In the genomic region with DNA sequence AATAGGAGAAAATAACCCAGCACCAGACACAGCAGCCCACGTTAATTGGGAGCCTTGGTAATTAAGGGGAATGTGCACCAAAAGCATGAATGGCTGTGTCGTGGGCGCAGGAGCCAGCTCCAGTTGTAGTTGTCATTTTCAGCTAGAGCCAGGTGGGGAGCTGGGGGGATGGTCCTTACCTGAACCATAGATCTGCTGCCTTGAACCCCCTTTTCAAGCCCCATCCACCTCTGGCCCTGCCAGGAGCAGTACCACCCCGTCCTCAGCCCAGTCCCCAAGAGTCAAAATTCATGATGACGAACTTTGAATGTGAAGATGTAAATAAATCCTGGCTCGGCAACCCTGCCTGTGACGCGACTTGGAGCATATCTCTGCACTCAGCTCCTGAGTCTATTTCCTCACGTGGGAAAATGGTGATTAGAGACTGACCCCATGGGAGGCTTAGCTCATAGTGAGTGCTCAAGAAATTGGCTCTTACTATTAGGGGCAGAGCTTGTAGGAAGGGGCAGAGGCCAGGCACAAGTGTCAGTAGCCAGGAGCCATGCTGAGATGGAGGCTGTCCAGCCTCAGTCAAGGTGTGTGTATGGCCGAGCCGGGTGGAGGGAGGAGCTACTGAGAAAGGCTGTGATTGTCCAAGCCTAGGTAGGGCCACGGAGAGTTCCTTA, we compare ENCODE assay signal across 9 cellular contexts. TPM values are rescaled to one million over a fixed set of nuclear protein-coding genes. Genes with fewer than 3 reads are reported as not detected.
DNase-seq lines count a peak whose midpoint lies in the region; ATAC-seq, FAIRE-seq and TF ChIP-seq lines count a peak whose summit lies in the region.
"Had no signal": no experiment of that assay in that cellular context is flagged by ENCODE, and none has a peak within 500 bp of the region (broad histone marks: within the 10 kb centered on the region; RNA-seq: fewer than 3 reads in every experiment).

No MANE protein-coding gene starts in this region.

- 24% methylated on average over 12 of the region's 12 CpGs for WGBS in hepatocyte (ENCODE audit: low lambda C conversion rate, missing lambda C conversion rate)

- H3K36me3 Mint-ChIP-seq in GM23338 (ENCODE audit: low read depth): no peaks in the 10 kb centered on the region

- DNase-seq in GM23338 (ENCODE audit: low spot score) (peak; percentile 50), hepatocyte (ENCODE audit: low spot score) (no peak), sciatic nerve (ENCODE audit: low spot score) (no peak), PC-3 (no peak), GM12892 (ENCODE audit: insufficient read length) (no peak)
- DNase-seq in activated effector memory CD4-positive, alpha-beta T cell treated with anti-CD3 and anti-CD28 coated beads, Interleukin-2, amount 50 U/mL, for 16 hours: no peak
- DNase-seq: activated CD4-positive, alpha-beta T cell treated with anti-CD3 and anti-CD28 coated beads for 4 hours had no signal

- BruUV-seq in PC-3 (replicated peaks; lab: Mats Ljungman, UMichigan): no TSS peak

- no peaks in the 10 kb centered on the region for H3K9me3 ChIP-seq in hepatocyte (ENCODE audit: low read depth)
- H3K9me3 ChIP-seq in PC-3 (ENCODE audit: low read length): no peaks in the 10 kb centered on the region

- POLR2A ChIA-PET in PC-3 (lab: Charles Lee; ENCODE audit: unreplicated experiment): no interaction called here

- no peak for FAIRE-seq in GM12892 (lab: Jason Lieb, UNC)

- no peak overlapping the region for H3K9ac ChIP-seq in PC-3 (ENCODE audit: low read length)

- no peak overlapping the region for H3K27ac Mint-ChIP-seq in GM23338

- H3K4me3 Mint-ChIP-seq in GM23338: peak overlapping the region; percentile 97

- H3K4me3 ChIP-seq in GM23338 (peak overlapping the region; percentile 91), hepatocyte (peak overlapping the region; percentile 28), PC-3 (ENCODE audit: low read length) (no peak overlapping the region)

- H3K27ac ChIP-seq in GM23338 (ENCODE audit: low read depth): no peak overlapping the region
- peak overlapping the region; percentile 19; the same call in 1 of the 2 replicates for H3K27ac ChIP-seq in VCaP
- no peak overlapping the region for H3K27ac ChIP-seq in hepatocyte
- H3K27ac ChIP-seq in PC-3 (ENCODE audit: low read length): no peak overlapping the region

- CTCF ChIA-PET in PC-3 (lab: Charles Lee): no interaction called here

- H2AFZ ChIP-seq in GM23338: peak overlapping the region; percentile 98
- H2AFZ ChIP-seq in hepatocyte: peak overlapping the region; percentile 71
- no peak overlapping the region for H2AFZ ChIP-seq in PC-3 (ENCODE audit: low read length)

- H3K27me3 ChIP-seq in GM23338 (ENCODE audit: insufficient read depth) (peaks cover 41% of the 10 kb centered on the region), hepatocyte (peaks cover 54% of the 10 kb centered on the region), PC-3 (ENCODE audit: low read length) (peaks cover 100% of the 10 kb centered on the region)

- H3K9me3 Mint-ChIP-seq in GM23338: no peaks in the 10 kb centered on the region

- no peaks in the 10 kb centered on the region for H3K36me3 ChIP-seq in GM23338 (ENCODE audit: insufficient read depth)
- no peaks in the 10 kb centered on the region for H3K36me3 ChIP-seq in hepatocyte (replicated peaks; ENCODE audit: insufficient read depth, low read depth)
- H3K36me3 ChIP-seq in PC-3 (ENCODE audit: low read depth, low read length): no peaks in the 10 kb centered on the region

- H3K9me2 ChIP-seq in GM23338 (ENCODE audit: insufficient read depth) (no peaks in the 10 kb centered on the region), hepatocyte (replicated peaks; ENCODE audit: insufficient read depth) (no peaks in the 10 kb centered on the region), PC-3 (replicated peaks; ENCODE audit: low read length) (no peaks in the 10 kb centered on the region)

- peaks cover 18% of the 10 kb centered on the region for H3K27me3 Mint-ChIP-seq in GM23338 (ENCODE audit: insufficient read depth, low read depth, poor library complexity)

- H3K4me1 Mint-ChIP-seq in GM23338: peaks cover 32% of the 10 kb centered on the region

- intact Hi-C loops in sciatic nerve (cut with DNase I) (no loop called here), PC-3 (cut with micrococcal nuclease) (no loop called here)

- TF ChIP-seq CTCF in GM23338 (conservative IDR thresholded peaks at IDR 0.05; ENCODE audit: low read depth in 2 of 2): no peak
- TF ChIP-seq CTCF in VCaP (conservative IDR thresholded peaks at IDR 0.05): no peak
- no peak for TF ChIP-seq CTCF in hepatocyte (IDR thresholded peaks at IDR 0.05; ENCODE audit: poor library complexity)
- TF ChIP-seq CTCF in PC-3 (conservative IDR thresholded peaks at IDR 0.05; ENCODE audit: low read depth, low read length): no peak

- H3K79me2 ChIP-seq in GM23338 (replicated peaks; ENCODE audit: insufficient read depth): 0 out of 2 replicates have a peak, but pooled peaks cover 7% of the 10 kb centered on the region
- no peaks in the 10 kb centered on the region for H3K79me2 ChIP-seq in hepatocyte
- H3K79me2 ChIP-seq in PC-3 (ENCODE audit: low read length): no peaks in the 10 kb centered on the region

- H4K20me1 ChIP-seq in GM23338 (replicated peaks; ENCODE audit: insufficient read depth) (peaks cover 7% of the 10 kb centered on the region; the same call in 1 of the 2 replicates), hepatocyte (ENCODE audit: insufficient read depth, poor library complexity, severe bottlenecking) (no peaks in the 10 kb centered on the region), PC-3 (ENCODE audit: low read length) (no peaks in the 10 kb centered on the region)

- peak; percentile 33 for ATAC-seq in GM23338
- peak; percentile 50 for ATAC-seq in sciatic nerve
- no peak for ATAC-seq in HG03139 (IDR thresholded peaks at IDR 0.05; ENCODE audit: unreplicated experiment)
- ATAC-seq in PC-3: no peak

- TF ChIP-seq POLR2A in GM12892 (IDR thresholded peaks at IDR 0.05; ENCODE audit: low read depth, low read length): no peak

- H3K4me1 ChIP-seq in GM23338 (ENCODE audit: insufficient read depth): peaks cover 23% of the 10 kb centered on the region
- peaks cover 15% of the 10 kb centered on the region for H3K4me1 ChIP-seq in hepatocyte (ENCODE audit: insufficient read depth)
- no peaks in the 10 kb centered on the region for H3K4me1 ChIP-seq in PC-3 (ENCODE audit: insufficient read depth, low read length)

- H3F3A ChIP-seq in GM23338 (replicated peaks; ENCODE audit: low read depth) (no peaks in the 10 kb centered on the region; the same call in 1 of the 2 replicates), PC-3 (ENCODE audit: low read length, unreplicated experiment) (no peaks in the 10 kb centered on the region)

- H3K4me2 ChIP-seq in GM23338 (peak overlapping the region; percentile 99), hepatocyte (peak overlapping the region; percentile 84), PC-3 (ENCODE audit: low read length) (no peak overlapping the region)

TF ChIP-seq in GM23338, 12 proteins besides CTCF, POLR2A, EP300 and RAD21:
- no peak for TF ChIP-seq EZH2phosphoT487 (IDR thresholded peaks at IDR 0.05; ENCODE audit: unreplicated experiment)
- no peak for TF ChIP-seq POLR2AphosphoS5 (IDR thresholded peaks at IDR 0.05; ENCODE audit: low read depth)
- TF ChIP-seq STAT1 (IDR thresholded peaks at IDR 0.05; ENCODE audit: unreplicated experiment): no peak
- TF ChIP-seq NANOG (IDR thresholded peaks at IDR 0.05; ENCODE audit: borderline replicate concordance): no peak
- no peak for TF ChIP-seq REST (IDR thresholded peaks at IDR 0.05; ENCODE audit: unreplicated experiment)
- no peak for TF ChIP-seq JUNB (IDR thresholded peaks at IDR 0.05; ENCODE audit: unreplicated experiment)
- TF ChIP-seq EZH2 (IDR thresholded peaks at IDR 0.05; ENCODE audit: low read depth, unreplicated experiment): no peak

RNA-seq across cellular contexts. Expression of gene FXYD6, which starts 0.8 kb away (rescaled TPM):
- total RNA-seq in GM23338 (2014; rRNA removed; shearing (Covaris generic)): 25.6 and 30.7 TPM in 2 replicates
- polyA plus RNA-seq in GM23338 (2016; fragmentation: Nextera tagmentation; extraction: Ambion mirVana): 21.8 and 26.2 TPM in 2 replicates
- 19.5 and 28.3 TPM in 2 replicates for total RNA-seq in hepatocyte
- polyA plus RNA-seq in hepatocyte: 56.9 and 68.2 TPM in 2 replicates
- 141 TPM for total RNA-seq in sciatic nerve
- total RNA-seq in PC-3 (2014; rRNA removed): not detected in 2 replicates
- 1.1 TPM for polyA plus RNA-seq in GM12892 (2012; ENCODE audit: missing spikeins)

RNA-seq across cellular contexts. Expression of gene TMPRSS13, which starts 52.0 kb away (rescaled TPM):
- total RNA-seq in GM23338 (2014; rRNA removed; shearing (Covaris generic)): 0.08 and 0.31 TPM in 2 replicates
- polyA plus RNA-seq in GM23338 (2016; fragmentation: Nextera tagmentation; extraction: Ambion mirVana): 0.10 TPM in 1 of 2 replicates, not detected in the other
- total RNA-seq in hepatocyte: 1.0 and 1.3 TPM in 2 replicates
- polyA plus RNA-seq in hepatocyte: 1.1 and 1.9 TPM in 2 replicates
- total RNA-seq in sciatic nerve: 0.58 TPM
- total RNA-seq in PC-3 (2014; rRNA removed): 2.2 and 2.9 TPM in 2 replicates
- 0.51 TPM for polyA plus RNA-seq in GM12892 (2012; ENCODE audit: missing spikeins)

RNA-seq across cellular contexts. Expression of gene FXYD2, which starts 52.7 kb away (rescaled TPM):
- total RNA-seq in GM23338 (2014; rRNA removed; shearing (Covaris generic)): 0.12 and 0.59 TPM in 2 replicates
- polyA plus RNA-seq in GM23338 (2016; fragmentation: Nextera tagmentation; extraction: Ambion mirVana) (0.12 and 1.4 TPM in 2 replicates), hepatocyte (93.8 and 97.7 TPM in 2 replicates)
- total RNA-seq in hepatocyte (72.7 and 100 TPM in 2 replicates), sciatic nerve (6.6 TPM), PC-3 (2014; rRNA removed) (not detected in 2 replicates)
- polyA plus RNA-seq in GM12892 (2012; ENCODE audit: missing spikeins): 7.4 TPM

Comparison
In these comparisons a context has a peak if more than half of its experiments do, and no peak if none do; other contexts are left out.
1. ATAC-seq: peak in GM23338 (single experiment) and sciatic nerve (single experiment); none in HG03139 (single experiment) and PC-3 (single experiment).
2. RNA of gene FXYD6, which starts 0.8 kb away (total RNA-seq): 141 TPM in sciatic nerve (single experiment), 25.6 to 30.7 TPM in GM23338 and 19.5 to 28.3 TPM in hepatocyte; not detected in PC-3; every median in the first group is over 10 times any median in the second.